7 cellular contexts compared by ENCODE assay signal in genomic region chr6:68761985-68762384, GRCh38.
"Had no signal": no experiment of that assay in that cellular context is flagged by ENCODE, and none has a peak within 500 bp of the region (broad histone marks: within the 10 kb centered on the region; RNA-seq: fewer than 3 reads in every experiment).

No MANE protein-coding gene starts in this region.

- H3K4me3 ChIP-seq: GM12878 had no signal

- ATAC-seq: GM12878 had no signal

- FAIRE-seq: GM12878, GM12891, GM12892, GM18507, GM19239 had no signal

- DNase-seq: GDM1, GF-D8 had no signal
